16 cellular contexts compared by ENCODE assay signal in the genomic region with DNA sequence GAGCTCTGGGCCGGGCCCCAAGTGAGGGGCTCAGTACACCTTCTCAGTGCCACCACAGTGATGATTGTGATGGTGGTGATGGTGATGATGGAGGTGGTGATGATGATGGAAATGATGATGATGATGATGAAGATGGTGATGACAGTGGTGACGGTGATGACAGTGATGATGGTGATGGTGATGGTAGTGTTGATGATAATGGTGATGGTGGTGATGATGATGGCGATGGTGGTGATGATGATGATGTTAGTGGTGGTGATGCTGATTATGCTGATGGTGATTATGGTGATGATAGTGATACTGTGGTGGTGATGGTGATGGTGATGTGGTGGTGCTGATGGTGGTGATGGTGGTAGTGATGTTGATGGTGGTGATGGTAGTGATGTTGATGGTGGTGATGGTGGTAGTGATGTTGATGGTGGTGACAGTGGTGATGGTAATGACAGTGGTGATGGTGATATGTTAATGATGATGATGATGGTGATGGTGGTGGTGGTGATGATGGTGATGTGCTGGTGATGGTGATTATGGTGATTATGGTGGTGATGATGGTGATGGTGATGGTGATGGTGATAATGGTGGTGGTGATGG. TPM values are rescaled to one million over a fixed set of nuclear protein-coding genes. Genes with fewer than 3 reads are reported as not detected.
DNase-seq lines count a peak whose midpoint lies in the region; ATAC-seq, FAIRE-seq and TF ChIP-seq lines count a peak whose summit lies in the region.
"Had no signal": no experiment of that assay in that cellular context is flagged by ENCODE, and none has a peak within 500 bp of the region (broad histone marks: within the 10 kb centered on the region; RNA-seq: fewer than 3 reads in every experiment).

No MANE protein-coding gene starts in this region.

- H3K14ac ChIP-seq in IMR-90 (replicated peaks; ENCODE audit: low read depth, low read length) (no peak overlapping the region), trophoblast cell (ENCODE audit: low read length) (no peak overlapping the region)

- H2AK5ac ChIP-seq in IMR-90 (ENCODE audit: low read depth, low read length) (no peak overlapping the region), trophoblast cell (ENCODE audit: low read length) (no peak overlapping the region)

- H2BK15ac ChIP-seq in IMR-90 (ENCODE audit: low read depth, low read length), result no peak overlapping the region

- no peaks in the 10 kb centered on the region for H3K4me1 Mint-ChIP-seq in stimulated activated naive CD8-positive, alpha-beta T cell treated with anti-CD3 and anti-CD28 coated beads, Interleukin-15, amount 100 ng/mL, for 72 hours
- H3K4me1 Mint-ChIP-seq: CD4-positive, CD25-positive, alpha-beta regulatory T cell had no signal

- H4K8ac ChIP-seq in IMR-90 (ENCODE audit: low read depth in 2 of 2, low read length in 2 of 2) (no peak overlapping the region), trophoblast cell (ENCODE audit: low read depth, low read length) (no peak overlapping the region)

- H3K27me3 ChIP-seq in IMR-90 (ENCODE audit: control insufficient read depth, insufficient read depth, low read length) (no peaks in the 10 kb centered on the region), trophoblast cell (ENCODE audit: insufficient read depth, low read length) (no peaks in the 10 kb centered on the region), small intestine (ENCODE audit: control insufficient read depth in 2 of 2, insufficient read depth in 2 of 2, low read length in 2 of 2) (peaks cover 0 to 5% of the 10 kb centered on the region in 2 donors)
- H3K27me3 ChIP-seq: BLaER1 had no signal

- H3K4me2 ChIP-seq in IMR-90 (ENCODE audit: low read depth, low read length), result no peak overlapping the region
- H3K4me2 ChIP-seq in trophoblast cell (ENCODE audit: low read length), result no peak overlapping the region
- H3K4me2 ChIP-seq: BLaER1 had no signal

- H3K36me3 ChIP-seq in IMR-90 (ENCODE audit: control insufficient read depth, insufficient read depth, low read length), result no peaks in the 10 kb centered on the region
- no peaks in the 10 kb centered on the region for H3K36me3 ChIP-seq in trophoblast cell (ENCODE audit: control insufficient read depth in 1 of 2, insufficient read depth in 2 of 2, low read length in 2 of 2)
- H3K36me3 ChIP-seq in small intestine (ENCODE audit: control insufficient read depth in 2 of 2, insufficient read depth in 2 of 2, low read length in 2 of 2), result no peaks in the 10 kb centered on the region
- H3K36me3 ChIP-seq: BLaER1 had no signal

- H3K4ac ChIP-seq in IMR-90 (ENCODE audit: low read depth, low read length), result no peak overlapping the region
- H3K4ac ChIP-seq in trophoblast cell (ENCODE audit: low read depth, low read length), result no peak overlapping the region

- no peaks in the 10 kb centered on the region for H3K27me3 Mint-ChIP-seq in stimulated activated naive CD8-positive, alpha-beta T cell treated with anti-CD3 and anti-CD28 coated beads, Interleukin-15, amount 100 ng/mL, for 72 hours
- H3K27me3 Mint-ChIP-seq: CD4-positive, CD25-positive, alpha-beta regulatory T cell had no signal

- no peaks in the 10 kb centered on the region for H3K9me1 ChIP-seq in IMR-90 (ENCODE audit: insufficient read depth, low read length)

- no peaks in the 10 kb centered on the region for H3K79me2 ChIP-seq in trophoblast cell (ENCODE audit: control insufficient read depth, insufficient read depth, low read length, poor library complexity)

- no peak for FAIRE-seq in small intestine (lab: Jason Lieb, UNC)
- FAIRE-seq: H54 had no signal

- H2BK120ac ChIP-seq in IMR-90 (ENCODE audit: low read depth, low read length) (no peak overlapping the region), trophoblast cell (ENCODE audit: insufficient read depth, low read length, poor library complexity) (no peak overlapping the region)

- H3K9me3 ChIP-seq in IMR-90 (ENCODE audit: control insufficient read depth, insufficient read depth, low read length) (peaks cover 2% of the 10 kb centered on the region; the same call in 1 of the 2 replicates), trophoblast cell (ENCODE audit: insufficient read depth, low read depth, low read length) (peaks cover 4% of the 10 kb centered on the region), small intestine (ENCODE audit: control insufficient read depth, low read depth) (no peaks in the 10 kb centered on the region)

- H3K9ac ChIP-seq in IMR-90 (ENCODE audit: low read depth, low read length) (no peak overlapping the region), trophoblast cell (ENCODE audit: low read length) (no peak overlapping the region)
- H3K9ac ChIP-seq: BLaER1 had no signal

- H2BK20ac ChIP-seq in IMR-90 (ENCODE audit: low read depth, low read length), result no peak overlapping the region

- WGBS in IMR-90 (ENCODE audit: extremely low coverage in 2 of 2, insufficient read length in 1 of 2), 2 experiments, result 63% methylated on average over 2 of the region's 3 CpGs; no CpG with 5 or more reads in 1 of the 2 experiments
- WGBS in trophoblast cell (ENCODE audit: extremely low coverage, insufficient coverage, insufficient read length), result no CpG with 5 or more reads among the region's 3 CpGs
- 90 to 94% (median 94%) methylated on average over 3 of the region's 3 CpGs for WGBS in small intestine, 3 donors

- H4K91ac ChIP-seq in IMR-90 (ENCODE audit: insufficient read depth, low read depth, low read length) (no peak overlapping the region), trophoblast cell (ENCODE audit: low read depth, low read length) (no peak overlapping the region)

- H2BK12ac ChIP-seq in trophoblast cell (ENCODE audit: low read length), result no peak overlapping the region

- no peak overlapping the region for H3K56ac ChIP-seq in IMR-90 (ENCODE audit: extremely low read depth, insufficient read depth, low read length)

- ATAC-seq in IMR-90 (ENCODE audit: low read depth) (no peak), HG03354 (IDR thresholded peaks at IDR 0.05; ENCODE audit: poor library complexity, severe bottlenecking, unreplicated experiment) (no peak)
- ATAC-seq in stimulated activated naive CD8-positive, alpha-beta T cell treated with anti-CD3 and anti-CD28 coated beads, Interleukin-15, amount 100 ng/mL, for 72 hours, result no peak
- ATAC-seq: HCT116 had no signal

- BruUV-seq in IMR-90 (replicated peaks; lab: Mats Ljungman, UMichigan), result no TSS peak

- H4K5ac ChIP-seq in IMR-90 (ENCODE audit: low read depth, low read length), result no peak overlapping the region

- H4K20me1 ChIP-seq in IMR-90 (ENCODE audit: insufficient read depth, low read length), result no peaks in the 10 kb centered on the region
- H4K20me1 ChIP-seq: BLaER1 had no signal

- no peak for TF ChIP-seq RAD21 in IMR-90 (IDR thresholded peaks at IDR 0.05; ENCODE audit: low read length)

- peak overlapping the region; percentile 50 for H2BK5ac ChIP-seq in IMR-90 (ENCODE audit: low read depth, low read length, poor library complexity, severe bottlenecking)
- no peak overlapping the region for H2BK5ac ChIP-seq in trophoblast cell (ENCODE audit: low read depth, low read length, poor library complexity)

- H3K4me1 ChIP-seq in IMR-90 (ENCODE audit: control insufficient read depth, insufficient read depth, low read length) (no peaks in the 10 kb centered on the region), trophoblast cell (ENCODE audit: control insufficient read depth in 1 of 2, insufficient read depth in 2 of 2, low read length in 2 of 2) (peaks cover 6 to 19% of the 10 kb centered on the region in 2 experiments), small intestine (ENCODE audit: control insufficient read depth in 2 of 2, insufficient read depth in 1 of 2, low read depth in 1 of 2, low read length in 1 of 2) (no peaks in the 10 kb centered on the region)

- in situ Hi-C loops in IMR-90 (cut with MboI; ENCODE audit: low sequenced_read_pairs), result no loop called here

- H2AFZ ChIP-seq in IMR-90 (replicated peaks; ENCODE audit: low read length, poor library complexity) (no peak overlapping the region), trophoblast cell (ENCODE audit: insufficient read depth, low read length, poor library complexity) (no peak overlapping the region)

- POLR2A ChIA-PET in IMR-90 (lab: Charles Lee; ENCODE audit: unreplicated experiment), result no interaction called here

- no peak overlapping the region for H3K23ac ChIP-seq in IMR-90 (ENCODE audit: low read depth, low read length)
- no peak overlapping the region for H3K23ac ChIP-seq in trophoblast cell (ENCODE audit: low read length)

- no peak for TF ChIP-seq CTCF in IMR-90 (conservative IDR thresholded peaks at IDR 0.05; ENCODE audit: low read depth, low read length)

- H3K79me1 ChIP-seq in IMR-90 (ENCODE audit: low read depth in 1 of 2, low read length in 2 of 2) (no peaks in the 10 kb centered on the region), trophoblast cell (ENCODE audit: low read length) (peaks cover 5% of the 10 kb centered on the region)

- peak; percentile 28 for DNase-seq in activated CD8-positive, alpha-beta memory T cell treated with anti-CD3 and anti-CD28 coated beads for 24 hours
- no peak for DNase-seq in activated CD8-positive, alpha-beta memory T cell treated with anti-CD3 and anti-CD28 coated beads, Interleukin-2, amount 50 U/mL, for 48 hours
- DNase-seq in IMR-90 (no peak), ecto neural progenitor cell (ENCODE audit: low spot score) (peak; percentile 14), trophoblast cell (no peak), small intestine (no peak)
- no peak for DNase-seq in stimulated activated naive CD8-positive, alpha-beta T cell treated with anti-CD3 and anti-CD28 coated beads, Interleukin-15, amount 100 ng/mL, for 72 hours
- DNase-seq: CD4-positive, CD25-positive, alpha-beta regulatory T cell; DMS53; GF-D8 had no signal

- no peak for TF ChIP-seq POLR2A in IMR-90 (IDR thresholded peaks at IDR 0.05; ENCODE audit: low read depth, low read length)

- intact Hi-C loops in IMR-90 (cut with micrococcal nuclease), result no loop called here

- no peak overlapping the region for H3K27ac Mint-ChIP-seq in stimulated activated naive CD8-positive, alpha-beta T cell treated with anti-CD3 and anti-CD28 coated beads, Interleukin-15, amount 100 ng/mL, for 72 hours
- H3K27ac Mint-ChIP-seq: CD4-positive, CD25-positive, alpha-beta regulatory T cell had no signal

- H3K18ac ChIP-seq in IMR-90 (ENCODE audit: low read depth, low read length) (no peak overlapping the region), trophoblast cell (ENCODE audit: low read length) (no peak overlapping the region)

- H3K27ac ChIP-seq in IMR-90 (ENCODE audit: insufficient read depth, low read length) (no peak overlapping the region), trophoblast cell (ENCODE audit: low read depth, low read length) (no peak overlapping the region), small intestine (ENCODE audit: low read depth in 1 of 2, low read length in 1 of 2) (no peak overlapping the region)
- H3K27ac ChIP-seq: 22Rv1, BLaER1 had no signal

- H3K4me3 Mint-ChIP-seq in stimulated activated naive CD8-positive, alpha-beta T cell treated with anti-CD3 and anti-CD28 coated beads, Interleukin-15, amount 100 ng/mL, for 72 hours, result no peak overlapping the region
- H3K4me3 Mint-ChIP-seq: CD4-positive, CD25-positive, alpha-beta regulatory T cell had no signal

- H3K9me3 Mint-ChIP-seq in stimulated activated naive CD8-positive, alpha-beta T cell treated with anti-CD3 and anti-CD28 coated beads, Interleukin-15, amount 100 ng/mL, for 72 hours, result peaks cover 0 to 3% of the 10 kb centered on the region in 2 donors

- no peak overlapping the region for H4K12ac ChIP-seq in trophoblast cell (ENCODE audit: low read depth, low read length)

- dilution Hi-C loops in IMR-90 (cut with HindIII; ENCODE audit: low sequenced_read_pairs, unreplicated experiment), result no loop called here

- H3K4me3 ChIP-seq in IMR-90 (ENCODE audit: insufficient read depth, low read depth, low read length) (no peak overlapping the region), trophoblast cell (ENCODE audit: low read depth, low read length) (peak overlapping the region; percentile 18), small intestine (ENCODE audit: low read depth in 1 of 2, low read length in 2 of 2) (no peak overlapping the region)
- H3K4me3 ChIP-seq: BLaER1 had no signal

- no peak overlapping the region for H2AK9ac ChIP-seq in IMR-90 (replicated peaks; ENCODE audit: low read depth, low read length, poor library complexity)

- CTCF ChIA-PET in IMR-90 (lab: Yijun Ruan, JAX), result no interaction called here

RNA-seq across cellular contexts. Expression of a gene that starts 29.9 kb away (rescaled TPM):
- total RNA-seq in IMR-90 (2012; rRNA removed), result not detected in 2 replicates
- polyA plus RNA-seq in IMR-90 (2012; rRNA removed), result not detected in 2 replicates
- not detected in 2 replicates for polyA plus RNA-seq in IMR-90 (2012; cell fraction: cytosol; rRNA removed)
- polyA plus RNA-seq in IMR-90 (2012; cell fraction: nucleus; rRNA removed; ENCODE audit: low replicate concordance), result not detected in 2 replicates
- 0.72 and 0.77 TPM in 2 replicates for polyA plus RNA-seq in trophoblast cell (2013)
- polyA plus RNA-seq in small intestine, result not detected
- total RNA-seq: CD4-positive, CD25-positive, alpha-beta regulatory T cell; HT-29 had no signal
- polyA plus RNA-seq: CD4-positive, CD25-positive, alpha-beta regulatory T cell had no signal

Comparison
In these comparisons a context has a peak if more than half of its experiments do, and no peak if none do; other contexts are left out.
1. DNase-seq: peak in activated CD8-positive, alpha-beta memory T cell treated with anti-CD3 and anti-CD28 coated beads for 24 hours (single experiment) and ecto neural progenitor cell (single experiment); none in activated CD8-positive, alpha-beta memory T cell treated with anti-CD3 and anti-CD28 coated beads, Interleukin-2, amount 50 U/mL, for 48 hours (single experiment), IMR-90 (single experiment), trophoblast cell (0 of 2), small intestine (single experiment) and stimulated activated naive CD8-positive, alpha-beta T cell treated with anti-CD3 and anti-CD28 coated beads, Interleukin-15, amount 100 ng/mL, for 72 hours (0 of 2).